ENCODE assay signal across 1 cellular context in the genomic region with DNA sequence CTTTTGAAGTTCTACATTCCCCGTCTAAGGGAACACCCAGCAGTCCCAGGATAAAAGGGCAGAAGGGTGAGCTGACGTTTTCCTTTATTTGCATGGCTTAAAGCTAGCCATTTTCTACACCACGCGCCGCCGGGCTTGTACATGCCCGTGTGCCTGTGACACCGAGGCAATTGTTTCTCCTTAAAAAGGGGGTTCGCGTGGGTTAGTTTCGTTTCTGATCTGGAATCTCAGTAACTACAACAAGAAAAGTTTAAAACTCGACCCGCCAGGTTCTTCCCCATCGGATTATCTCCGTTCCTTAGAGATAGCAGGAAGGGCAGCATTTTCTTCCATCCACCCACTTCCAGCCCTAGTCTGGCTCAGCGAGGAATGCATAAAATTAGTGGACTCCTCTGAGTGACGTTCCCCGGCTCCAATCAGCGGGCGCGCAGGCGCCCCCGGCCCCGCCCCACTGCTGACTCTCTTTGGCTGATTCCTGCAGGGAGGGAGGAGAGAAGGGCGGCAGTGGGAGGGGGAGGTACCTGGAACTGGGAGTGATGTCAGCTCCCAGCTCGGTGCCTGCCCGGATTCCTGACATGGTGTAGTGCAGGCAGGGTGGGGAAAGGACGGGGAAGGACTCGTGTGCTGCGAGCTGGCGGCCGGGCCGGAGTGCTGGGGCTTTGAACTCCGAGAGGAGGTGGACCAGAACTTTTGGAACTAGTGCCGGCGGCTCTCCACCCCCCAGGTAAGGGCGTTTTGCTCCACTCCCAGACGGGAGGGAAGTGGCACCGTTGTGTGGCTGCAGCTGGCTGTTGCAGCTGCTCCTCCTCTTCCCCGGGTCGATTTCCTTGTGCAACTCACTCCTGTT.
TF ChIP-seq lines count a peak whose summit lies in the region.

A gene (plus strand): TSS at position 565 of the 847 bp plus-strand sequence. CDS start 109,191 bp downstream, outside the sequence.

TF ChIP-seq in GM12878, 131 proteins besides CTCF, POLR2A, EP300 and RAD21 (continued from another document):
- TF ChIP-seq, protein P1, sequence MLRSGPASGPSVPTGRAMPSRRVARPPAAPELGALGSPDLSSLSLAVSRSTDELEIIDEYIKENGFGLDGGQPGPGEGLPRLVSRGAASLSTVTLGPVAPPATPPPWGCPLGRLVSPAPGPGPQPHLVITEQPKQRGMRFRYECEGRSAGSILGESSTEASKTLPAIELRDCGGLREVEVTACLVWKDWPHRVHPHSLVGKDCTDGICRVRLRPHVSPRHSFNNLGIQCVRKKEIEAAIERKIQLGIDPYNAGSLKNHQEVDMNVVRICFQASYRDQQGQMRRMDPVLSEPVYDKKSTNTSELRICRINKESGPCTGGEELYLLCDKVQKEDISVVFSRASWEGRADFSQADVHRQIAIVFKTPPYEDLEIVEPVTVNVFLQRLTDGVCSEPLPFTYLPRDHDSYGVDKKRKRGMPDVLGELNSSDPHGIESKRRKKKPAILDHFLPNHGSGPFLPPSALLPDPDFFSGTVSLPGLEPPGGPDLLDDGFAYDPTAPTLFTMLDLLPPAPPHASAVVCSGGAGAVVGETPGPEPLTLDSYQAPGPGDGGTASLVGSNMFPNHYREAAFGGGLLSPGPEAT (IDR thresholded peaks at IDR 0.05; ENCODE audit: low read depth) = peak; percentile 71
- TF ChIP-seq NR2F1 (conservative IDR thresholded peaks at IDR 0.05) (no peak), FOXK2 (IDR thresholded peaks at IDR 0.05) (no peak), IRF4 (IDR thresholded peaks at IDR 0.05; ENCODE audit: low read depth, low read length) (peak; percentile 44; the same call in 1 of the 2 replicates), PML (IDR thresholded peaks at IDR 0.05; ENCODE audit: low read length) (0 out of 2 replicates have a peak, but pooled peaks have one; percentile 28), SIN3A (IDR thresholded peaks at IDR 0.05; ENCODE audit: low read depth, low read length) (no peak), ZZZ3 (IDR thresholded peaks at IDR 0.05; ENCODE audit: control insufficient read depth, insufficient read length, low read depth) (no peak), SUZ12 (IDR thresholded peaks at IDR 0.05; ENCODE audit: unreplicated experiment) (no peak), NR2C1 (IDR thresholded peaks at IDR 0.05) (no peak), MEF2B (IDR thresholded peaks at IDR 0.05; ENCODE audit: partially characterized antibody, poor library complexity, severe bottlenecking) (no peak), HDAC2 (IDR thresholded peaks at IDR 0.05) (no peak), ZNF217 (IDR thresholded peaks at IDR 0.05) (no peak), JUNB (IDR thresholded peaks at IDR 0.05) (no peak), MTA2 (IDR thresholded peaks at IDR 0.05; ENCODE audit: low read depth) (no peak; the same call in 1 of the 2 replicates), FOS (IDR thresholded peaks at IDR 0.05; ENCODE audit: borderline replicate concordance, extremely low read depth, insufficient read length) (peak; percentile 59), FOXM1 (IDR thresholded peaks at IDR 0.05; ENCODE audit: low read depth, low read length) (no peak; the same call in 1 of the 2 replicates), NFIC (IDR thresholded peaks at IDR 0.05; ENCODE audit: low read depth, low read length) (no peak), ZNF274 (IDR thresholded peaks at IDR 0.05; ENCODE audit: insufficient read depth, insufficient read length) (no peak), BHLHE40 (IDR thresholded peaks at IDR 0.05; ENCODE audit: borderline replicate concordance in 1 of 2, low read depth in 2 of 2, low read length in 1 of 2) (peak in 1 of 2 experiments; percentile 21; a peak in 1 of 4 replicates), MYB (IDR thresholded peaks at IDR 0.05; ENCODE audit: borderline replicate concordance, low read depth, low read length) (no peak), CBFB (IDR thresholded peaks at IDR 0.05; ENCODE audit: low read depth) (no peak), LARP7 (IDR thresholded peaks at IDR 0.05) (peak; percentile 54; the same call in 1 of the 2 replicates), SREBF1 (IDR thresholded peaks at IDR 0.05; ENCODE audit: low read length) (no peak), EED (IDR thresholded peaks at IDR 0.05; ENCODE audit: low read depth) (peak; percentile 77; the same call in 1 of the 2 replicates), PAX8 (IDR thresholded peaks at IDR 0.05) (no peak), CBX3 (IDR thresholded peaks at IDR 0.05; ENCODE audit: borderline replicate concordance, low read depth) (no peak), ESRRA (IDR thresholded peaks at IDR 0.05; ENCODE audit: low read length) (no peak), RAD51 (IDR thresholded peaks at IDR 0.05) (no peak), RCOR1 (conservative IDR thresholded peaks at IDR 0.05; ENCODE audit: low read depth, low read length) (no peak), CHD1 (IDR thresholded peaks at IDR 0.05; ENCODE audit: low read depth, low read length) (no peak), KLF5 (IDR thresholded peaks at IDR 0.05; ENCODE audit: partially characterized antibody) (no peak)
- TF ChIP-seq, protein P2, sequence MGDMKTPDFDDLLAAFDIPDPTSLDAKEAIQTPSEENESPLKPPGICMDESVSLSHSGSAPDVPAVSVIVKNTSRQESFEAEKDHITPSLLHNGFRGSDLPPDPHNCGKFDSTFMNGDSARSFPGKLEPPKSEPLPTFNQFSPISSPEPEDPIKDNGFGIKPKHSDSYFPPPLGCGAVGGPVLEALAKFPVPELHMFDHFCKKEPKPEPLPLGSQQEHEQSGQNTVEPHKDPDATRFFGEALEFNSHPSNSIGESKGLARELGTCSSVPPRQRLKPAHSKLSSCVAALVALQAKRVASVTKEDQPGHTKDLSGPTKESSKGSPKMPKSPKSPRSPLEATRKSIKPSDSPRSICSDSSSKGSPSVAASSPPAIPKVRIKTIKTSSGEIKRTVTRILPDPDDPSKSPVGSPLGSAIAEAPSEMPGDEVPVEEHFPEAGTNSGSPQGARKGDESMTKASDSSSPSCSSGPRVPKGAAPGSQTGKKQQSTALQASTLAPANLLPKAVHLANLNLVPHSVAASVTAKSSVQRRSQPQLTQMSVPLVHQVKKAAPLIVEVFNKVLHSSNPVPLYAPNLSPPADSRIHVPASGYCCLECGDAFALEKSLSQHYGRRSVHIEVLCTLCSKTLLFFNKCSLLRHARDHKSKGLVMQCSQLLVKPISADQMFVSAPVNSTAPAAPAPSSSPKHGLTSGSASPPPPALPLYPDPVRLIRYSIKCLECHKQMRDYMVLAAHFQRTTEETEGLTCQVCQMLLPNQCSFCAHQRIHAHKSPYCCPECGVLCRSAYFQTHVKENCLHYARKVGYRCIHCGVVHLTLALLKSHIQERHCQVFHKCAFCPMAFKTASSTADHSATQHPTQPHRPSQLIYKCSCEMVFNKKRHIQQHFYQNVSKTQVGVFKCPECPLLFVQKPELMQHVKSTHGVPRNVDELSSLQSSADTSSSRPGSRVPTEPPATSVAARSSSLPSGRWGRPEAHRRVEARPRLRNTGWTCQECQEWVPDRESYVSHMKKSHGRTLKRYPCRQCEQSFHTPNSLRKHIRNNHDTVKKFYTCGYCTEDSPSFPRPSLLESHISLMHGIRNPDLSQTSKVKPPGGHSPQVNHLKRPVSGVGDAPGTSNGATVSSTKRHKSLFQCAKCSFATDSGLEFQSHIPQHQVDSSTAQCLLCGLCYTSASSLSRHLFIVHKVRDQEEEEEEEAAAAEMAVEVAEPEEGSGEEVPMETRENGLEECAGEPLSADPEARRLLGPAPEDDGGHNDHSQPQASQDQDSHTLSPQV (IDR thresholded peaks at IDR 0.05) = no peak
